ENCODE assay signal across 9 cellular contexts in the genomic region with DNA sequence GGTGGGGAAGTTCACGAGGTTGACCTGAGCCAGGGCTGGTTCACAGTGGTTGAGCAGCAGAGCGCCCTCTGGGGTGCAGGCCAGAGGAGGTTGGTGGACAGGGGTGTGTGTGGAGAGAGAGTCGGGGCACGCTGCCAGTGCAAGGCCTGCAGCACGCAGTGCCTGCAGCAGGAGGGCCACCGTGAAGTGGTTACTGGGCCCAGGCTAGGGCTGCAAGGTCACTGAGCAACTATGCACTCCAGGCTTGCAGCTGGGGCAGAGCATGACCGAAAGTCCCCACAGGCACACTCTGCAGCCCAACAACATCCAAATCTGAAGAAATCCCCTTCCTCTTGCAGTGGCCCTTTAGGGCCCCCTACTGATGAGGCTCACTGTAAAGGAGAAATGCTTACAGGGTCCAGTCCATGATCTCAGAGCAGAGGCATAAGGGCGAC.
DNase-seq lines count a peak whose midpoint lies in the region; ATAC-seq and TF ChIP-seq lines count a peak whose summit lies in the region.
"Had no signal": no experiment of that assay in that cellular context is flagged by ENCODE, and none has a peak within 500 bp of the region (broad histone marks: within the 10 kb centered on the region; RNA-seq: fewer than 3 reads in every experiment).

No MANE protein-coding gene starts in this region.

- peaks cover 0 to 14% of the 10 kb centered on the region in 2 donors for H3K4me1 ChIP-seq in right atrium auricular region
- peaks cover 0 to 14% (median 6%) of the 10 kb centered on the region in 4 donors for H3K4me1 ChIP-seq in upper lobe of left lung

- WGBS in upper lobe of left lung, 2 donors: 52 to 80% methylated on average over 8 of the region's 8 CpGs

- no peaks in the 10 kb centered on the region for H3K36me3 ChIP-seq in right atrium auricular region
- peaks cover 0 to 12% (median 5%) of the 10 kb centered on the region in 4 donors for H3K36me3 ChIP-seq in upper lobe of left lung

- no peak for TF ChIP-seq POLR2A in upper lobe of left lung (IDR thresholded peaks at IDR 0.05)

- DNase-seq in Right ventricle myocardium inferior (ENCODE audit: missing footprints): no peak
- no peak for DNase-seq in right atrium auricular region (ENCODE audit: low spot score)
- peak; percentile 4 for DNase-seq in NOMO-1 treated with dmso at 0.1 percent for 144 hours (lab: John Stamatoyannopoulos, UW; ENCODE audit: unreplicated experiment)
- DNase-seq in fibroblast of pulmonary artery (ENCODE audit: low read depth): peak; percentile 43
- peak in 1 of 2 donors; percentile 69 for DNase-seq in upper lobe of left lung
- no peak for DNase-seq in stimulated activated CD4-positive, alpha-beta T cell treated with anti-CD3 and anti-CD28 coated beads, Interleukin-2, amount 100 ng/mL, for 24 hours
- DNase-seq in NCI-H2029 treated with DMSO at 0.1 percent for 48 hours (lab: John Stamatoyannopoulos, UW): no peak
- no peak for DNase-seq in NCI-H2081 treated with DMSO at 0.1 percent for 48 hours (lab: John Stamatoyannopoulos, UW)
- DNase-seq: naive B cell had no signal

- intact Hi-C loops in Right ventricle myocardium inferior (cut with DNase I): loop anchor here (2.0 kb wide), 1 partner anchor 252 kb away; the partner anchor contains the start of gene PITPNC1

- TF ChIP-seq CTCF in right atrium auricular region (IDR thresholded peaks at IDR 0.05) (peak in 1 of 2 donors; percentile 35), fibroblast of pulmonary artery (IDR thresholded peaks at IDR 0.05; ENCODE audit: low read length, missing control alignments) (peak; percentile 37), upper lobe of left lung (IDR thresholded peaks at IDR 0.05) (peak in 1 of 6 experiments; percentile 16)

- ATAC-seq in Right ventricle myocardium inferior (peak; percentile 70), upper lobe of left lung (ENCODE audit: low FRiP score in 2 of 2) (peak; percentile 22 to 78)

- H3K27ac ChIP-seq in right atrium auricular region (no peak overlapping the region), upper lobe of left lung (no peak overlapping the region)

- H3K4me3 ChIP-seq in right atrium auricular region (no peak overlapping the region), fibroblast of pulmonary artery (replicated peaks; ENCODE audit: low read depth, low read length) (no peak overlapping the region), upper lobe of left lung (no peak overlapping the region)

- no peaks in the 10 kb centered on the region for H3K9me3 ChIP-seq in right atrium auricular region
- no peaks in the 10 kb centered on the region for H3K9me3 ChIP-seq in upper lobe of left lung

- TF ChIP-seq EP300 in upper lobe of left lung (IDR thresholded peaks at IDR 0.05): no peak

- H3K27me3 ChIP-seq in right atrium auricular region (no peaks in the 10 kb centered on the region), upper lobe of left lung (no peaks in the 10 kb centered on the region)

Comparison
In these comparisons a context has a peak if more than half of its experiments do, and no peak if none do; other contexts are left out.
1. DNase-seq: peak in NOMO-1 treated with dmso at 0.1 percent for 144 hours (single experiment) and fibroblast of pulmonary artery (single experiment); none in Right ventricle myocardium inferior (single experiment), right atrium auricular region (single experiment), stimulated activated CD4-positive, alpha-beta T cell treated with anti-CD3 and anti-CD28 coated beads, Interleukin-2, amount 100 ng/mL, for 24 hours (0 of 2), NCI-H2029 treated with DMSO at 0.1 percent for 48 hours (single experiment) and NCI-H2081 treated with DMSO at 0.1 percent for 48 hours (single experiment).